Comparison of ENCODE assay signal across 20 cellular contexts in genomic region chr2:73972846-73973245, GRCh38. TPM values are rescaled to one million over a fixed set of nuclear protein-coding genes. Genes with fewer than 3 reads are reported as not detected.
DNase-seq lines count a peak whose midpoint lies in the region; ATAC-seq and TF ChIP-seq lines count a peak whose summit lies in the region.
"Had no signal": no experiment of that assay in that cellular context is flagged by ENCODE, and none has a peak within 500 bp of the region (broad histone marks: within the 10 kb centered on the region; RNA-seq: fewer than 3 reads in every experiment).

No MANE protein-coding gene starts in this region.

- H3K27ac ChIP-seq in CD4-positive, alpha-beta T cell (ENCODE audit: low read depth, low read length) = no peak overlapping the region
- H3K27ac ChIP-seq: left lung, sigmoid colon, SJSA1 had no signal

- intact Hi-C loops in CD4-positive, alpha-beta T cell (cut with DNase I, micrococcal nuclease) = no loop called here
- intact Hi-C loops in head of caudate nucleus (cut with DNase I) = no loop called here

- in situ Hi-C loops in G401 (cut with HindIII; ENCODE audit: low sequenced_read_pairs) = no loop called here

- DNase-seq in CD4-positive, alpha-beta T cell = no peak
- DNase-seq in NCI-H526 (lab: John Stamatoyannopoulos, UW) (peak; percentile 78 to 79), glomerular visceral epithelial cell (ENCODE audit: extremely low spot score) (no peak), head of caudate nucleus (no peak), G401 (ENCODE audit: low spot score) (no peak)
- no peak for DNase-seq in central memory CD8-positive, alpha-beta T cell (ENCODE audit: low spot score in 2 of 2)
- no peak for DNase-seq in stimulated activated CD8-positive, alpha-beta memory T cell treated with anti-CD3 and anti-CD28 coated beads, Interleukin-4, amount 100 ng/mL, for 48 hours
- DNase-seq: activated CD4-positive, CD25-positive, alpha-beta regulatory T cell; activated T-cell treated with anti-CD3 and anti-CD28 coated beads, Interleukin-2, amount 50 U/mL, for 1 hour; DMS79 treated with DMSO at 0.1 percent for 48 hours; HCEC 1CT; hypothalamus; left lung; NCI-H1694 treated with DMSO at 0.1 percent for 48 hours; nephron progenitor cell; sigmoid colon; stimulated activated CD4-positive, alpha-beta T cell treated with anti-CD3 and anti-CD28 coated beads, Interleukin-4, amount 100 ng/mL, for 24 hours; stimulated activated naive CD4-positive, alpha-beta T cell had no signal

- H3K27me3 ChIP-seq in CD4-positive, alpha-beta T cell (ENCODE audit: control insufficient read depth, insufficient read depth, low read length) = no peaks in the 10 kb centered on the region
- H3K27me3 ChIP-seq: left lung, sigmoid colon, SJSA1 had no signal

- H3K9me3 ChIP-seq in CD4-positive, alpha-beta T cell (ENCODE audit: control insufficient read depth, low read length) = no peaks in the 10 kb centered on the region
- H3K9me3 ChIP-seq: left lung, sigmoid colon, SJSA1 had no signal

- H3K27me3 Mint-ChIP-seq in CD4-positive, alpha-beta T cell = no peaks in the 10 kb centered on the region
- no peaks in the 10 kb centered on the region for H3K27me3 Mint-ChIP-seq in central memory CD8-positive, alpha-beta T cell

- H3K4me3 Mint-ChIP-seq in CD4-positive, alpha-beta T cell = no peak overlapping the region
- H3K4me3 Mint-ChIP-seq in central memory CD8-positive, alpha-beta T cell = no peak overlapping the region
- H3K4me3 Mint-ChIP-seq: nephron progenitor cell had no signal

- CTCF ChIA-PET in CD4-positive, alpha-beta T cell (lab: Charles Lee) = no interaction called here

- POLR2A ChIA-PET in CD4-positive, alpha-beta T cell (lab: Charles Lee) = interaction anchor here (4.0 kb wide), 1 partner anchor 9 kb away, joined by 23 read pairs; no protein-coding TSS in a partner anchor

- peak overlapping the region; percentile 96 for H3K27ac Mint-ChIP-seq in CD4-positive, alpha-beta T cell
- peak overlapping the region; percentile 38 for H3K27ac Mint-ChIP-seq in central memory CD8-positive, alpha-beta T cell (ENCODE audit: low read depth)
- H3K27ac Mint-ChIP-seq: nephron progenitor cell had no signal

- TF ChIP-seq CTCF in CD4-positive, alpha-beta T cell (IDR thresholded peaks at IDR 0.05) = no peak

- no peak for ATAC-seq in CD4-positive, alpha-beta T cell (ENCODE audit: poor library complexity)
- ATAC-seq in HG02759 (IDR thresholded peaks at IDR 0.05; ENCODE audit: unreplicated experiment) = peak; percentile 31
- ATAC-seq in central memory CD8-positive, alpha-beta T cell (replicated peaks; ENCODE audit: extremely low read depth, poor library complexity, severe bottlenecking) = no peak
- ATAC-seq: left lung had no signal

- peaks cover 84% of the 10 kb centered on the region for H3K4me1 Mint-ChIP-seq in CD4-positive, alpha-beta T cell (ENCODE audit: low read depth)
- H3K4me1 Mint-ChIP-seq in central memory CD8-positive, alpha-beta T cell = peaks cover 28% of the 10 kb centered on the region

- no peaks in the 10 kb centered on the region for H3K36me3 Mint-ChIP-seq in CD4-positive, alpha-beta T cell (ENCODE audit: low read depth)
- H3K36me3 Mint-ChIP-seq in central memory CD8-positive, alpha-beta T cell (ENCODE audit: insufficient read depth) = peaks cover 9% of the 10 kb centered on the region

- no peaks in the 10 kb centered on the region for H3K9me3 Mint-ChIP-seq in CD4-positive, alpha-beta T cell
- H3K9me3 Mint-ChIP-seq in central memory CD8-positive, alpha-beta T cell = no peaks in the 10 kb centered on the region
- H3K9me3 Mint-ChIP-seq: nephron progenitor cell had no signal

RNA-seq across cellular contexts. Expression of gene TET3, which starts 11.9 kb away (rescaled TPM):
- total RNA-seq in CD4-positive, alpha-beta T cell = 10 to 100 TPM; 22.2 to 24.1 TPM
- 2.0 and 3.7 TPM in 2 replicates for total RNA-seq in G401 (2014; rRNA removed; shearing (Covaris generic))

RNA-seq across cellular contexts. Expression of gene DGUOK, which starts 46.2 kb away (rescaled TPM):
- 10 to 100 TPM; 30.5 to 32.0 TPM for total RNA-seq in CD4-positive, alpha-beta T cell
- 57.2 and 68.9 TPM in 2 replicates for total RNA-seq in G401 (2014; rRNA removed; shearing (Covaris generic))

Comparison
In these comparisons a context has a peak if more than half of its experiments do, and no peak if none do; other contexts are left out.
1. DNase-seq: peak in NCI-H526 (2 of 2); none in CD4-positive, alpha-beta T cell (0 of 10), central memory CD8-positive, alpha-beta T cell (0 of 2), glomerular visceral epithelial cell (single experiment), head of caudate nucleus (0 of 42), G401 (single experiment) and stimulated activated CD8-positive, alpha-beta memory T cell treated with anti-CD3 and anti-CD28 coated beads, Interleukin-4, amount 100 ng/mL, for 48 hours (single experiment).